ENCODE assay signal across 14 cellular contexts in genomic region chr9:34252016-34252415, GRCh38.
A peak's percentile ranks its signal among the peaks of the same experiment; 100 is the strongest.
DNase-seq lines count a peak whose midpoint lies in the region; ATAC-seq and TF ChIP-seq lines count a peak whose summit lies in the region.
"Had no signal": no experiment of that assay in that cellular context is flagged by ENCODE, and none has a peak within 500 bp of the region (broad histone marks: within the 10 kb centered on the region; RNA-seq: fewer than 3 reads in every experiment).

No MANE protein-coding gene starts in this region.

- no peaks in the 10 kb centered on the region for H3K9me3 ChIP-seq in breast epithelium
- H3K9me3 ChIP-seq: upper lobe of right lung had no signal

- H3K27ac Mint-ChIP-seq in natural killer cell = peak overlapping the region; percentile 43 to 62
- peak overlapping the region in 1 of 2 donors; percentile 54 for H3K27ac Mint-ChIP-seq in natural killer cell treated with Interleukin-12 subunit alpha and Interleukin-12 subunit beta and Interleukin-15 and Interleukin-18, amount 100 ng/mL, for 72 hours
- H3K27ac Mint-ChIP-seq in osteocyte (ENCODE audit: unreplicated experiment) = no peak overlapping the region
- H3K27ac Mint-ChIP-seq: WTC11 had no signal

- no peak for TF ChIP-seq POLR2A in breast epithelium (IDR thresholded peaks at IDR 0.05)

- no peak overlapping the region for H3K4me3 ChIP-seq in breast epithelium
- H3K4me3 ChIP-seq: upper lobe of right lung had no signal

- no peak for DNase-seq in natural killer cell
- no peak for DNase-seq in natural killer cell treated with Interleukin-12 subunit alpha and Interleukin-12 subunit beta and Interleukin-15 and Interleukin-18, amount 100 ng/mL, for 72 hours (ENCODE audit: low spot score)
- no peak for DNase-seq in breast epithelium (ENCODE audit: low spot score in 2 of 2)
- DNase-seq in medulla oblongata (ENCODE audit: extremely low spot score) = peak; percentile 15
- no peak for DNase-seq in activated gamma-delta T cell treated with Interleukin-2 at 50 U/mL for 16 hours
- no peak for DNase-seq in osteocyte (ENCODE audit: extremely low spot score, unreplicated experiment)
- DNase-seq in NCI-H748 (lab: John Stamatoyannopoulos, UW; ENCODE audit: unreplicated experiment) = no peak
- DNase-seq in epidermal melanocyte (ENCODE audit: insufficient read length, low spot score) = no peak
- DNase-seq: activated T-cell treated with anti-CD3 and anti-CD28 coated beads for 4 hours, NCI-H1105 treated with DMSO at 0.1 percent for 48 hours, NCI-H446, upper lobe of right lung had no signal

- peaks cover 14 to 17% of the 10 kb centered on the region in 2 donors for H3K4me1 ChIP-seq in breast epithelium
- H3K4me1 ChIP-seq: upper lobe of right lung had no signal

- H3K36me3 ChIP-seq in breast epithelium = no peaks in the 10 kb centered on the region

- H3K27ac ChIP-seq in breast epithelium = peak overlapping the region; percentile 80 to 90
- H3K27ac ChIP-seq: upper lobe of right lung had no signal

- no peaks in the 10 kb centered on the region for H3K9me3 Mint-ChIP-seq in natural killer cell
- H3K9me3 Mint-ChIP-seq in natural killer cell treated with Interleukin-12 subunit alpha and Interleukin-12 subunit beta and Interleukin-15 and Interleukin-18, amount 100 ng/mL, for 72 hours = no peaks in the 10 kb centered on the region
- no peaks in the 10 kb centered on the region for H3K9me3 Mint-ChIP-seq in osteocyte (ENCODE audit: unreplicated experiment)
- H3K9me3 Mint-ChIP-seq: neural crest cell, WTC11 had no signal

- H3K36me3 Mint-ChIP-seq in natural killer cell = no peaks in the 10 kb centered on the region
- no peaks in the 10 kb centered on the region for H3K36me3 Mint-ChIP-seq in natural killer cell treated with Interleukin-12 subunit alpha and Interleukin-12 subunit beta and Interleukin-15 and Interleukin-18, amount 100 ng/mL, for 72 hours
- peaks cover 25% of the 10 kb centered on the region for H3K36me3 Mint-ChIP-seq in osteocyte (ENCODE audit: unreplicated experiment)

- ATAC-seq in natural killer cell = no peak
- ATAC-seq in natural killer cell treated with Interleukin-12 subunit alpha and Interleukin-12 subunit beta and Interleukin-15 and Interleukin-18, amount 100 ng/mL, for 72 hours = no peak

- intact Hi-C loops in natural killer cell (cut with micrococcal nuclease) = loop anchor here (2.0 kb wide), 1 partner anchor 73 kb away; the partner anchor contains the start of gene UBAP1
- intact Hi-C loops in breast epithelium (cut with DNase I; ENCODE audit: low total_unique reads) = loop anchor here (10.0 kb wide), 1 partner anchor 127 kb away; the partner anchor contains the start of gene DCAF12

- no peaks in the 10 kb centered on the region for H3K27me3 ChIP-seq in breast epithelium
- H3K27me3 ChIP-seq: upper lobe of right lung had no signal

- H3K4me3 Mint-ChIP-seq in natural killer cell (no peak overlapping the region), osteocyte (ENCODE audit: unreplicated experiment) (no peak overlapping the region)
- no peak overlapping the region for H3K4me3 Mint-ChIP-seq in natural killer cell treated with Interleukin-12 subunit alpha and Interleukin-12 subunit beta and Interleukin-15 and Interleukin-18, amount 100 ng/mL, for 72 hours
- H3K4me3 Mint-ChIP-seq: neural crest cell, WTC11 had no signal

- H3K27me3 Mint-ChIP-seq in natural killer cell (ENCODE audit: low read depth in 2 of 2) (no peaks in the 10 kb centered on the region), osteocyte (ENCODE audit: unreplicated experiment) (no peaks in the 10 kb centered on the region)
- H3K27me3 Mint-ChIP-seq in natural killer cell treated with Interleukin-12 subunit alpha and Interleukin-12 subunit beta and Interleukin-15 and Interleukin-18, amount 100 ng/mL, for 72 hours = no peaks in the 10 kb centered on the region

- H3K4me1 Mint-ChIP-seq in natural killer cell (no peaks in the 10 kb centered on the region), osteocyte (ENCODE audit: unreplicated experiment) (peaks cover 20% of the 10 kb centered on the region)
- peaks cover 0 to 5% of the 10 kb centered on the region in 2 donors for H3K4me1 Mint-ChIP-seq in natural killer cell treated with Interleukin-12 subunit alpha and Interleukin-12 subunit beta and Interleukin-15 and Interleukin-18, amount 100 ng/mL, for 72 hours (ENCODE audit: low read depth in 2 of 2)
- H3K4me1 Mint-ChIP-seq: neural crest cell, WTC11 had no signal

- TF ChIP-seq CTCF in natural killer cell (IDR thresholded peaks at IDR 0.05) (no peak), breast epithelium (IDR thresholded peaks at IDR 0.05) (no peak), osteocyte (IDR thresholded peaks at IDR 0.05) (no peak)
